Comparison of ENCODE assay signal across 30 cellular contexts in genomic region chr10:63368365-63368764, GRCh38.
"Had no signal": no experiment of that assay in that cellular context is flagged by ENCODE, and none has a peak within 500 bp of the region (broad histone marks: within the 10 kb centered on the region; RNA-seq: fewer than 3 reads in every experiment).

No MANE protein-coding gene starts in this region.

- ATAC-seq: activated CD8-positive, alpha-beta memory T cell treated with anti-CD3 and anti-CD28 coated beads, Interleukin-2, amount 10 ng/mL, durations not matched to agents 7 days and 5 days; activated CD8-positive, alpha-beta T cell treated with anti-CD3 and anti-CD28 coated beads, Interleukin-2, amount 10 ng/mL, durations not matched to agents 7 days and 5 days; activated naive CD8-positive, alpha-beta T cell treated with anti-CD3 and anti-CD28 coated beads, Interleukin-2, amount 50 U/mL, for 24 hours had no signal

- H3K4me1 ChIP-seq: ascending aorta had no signal

- FAIRE-seq: bronchial epithelial cell, TTC549 had no signal

- H3K9me3 ChIP-seq: ascending aorta had no signal

- H3K27ac ChIP-seq: ascending aorta, cardiac muscle cell, VCaP had no signal

- DNase-seq: activated B cell treated with CpG ODN at 0.5 μM for 24 hours; activated CD4-positive, alpha-beta memory T cell treated with anti-CD3 and anti-CD28 coated beads, Interleukin-2, amount 10 ng/mL, durations not matched to agents 7 days and 5 days; activated CD4-positive, alpha-beta T cell treated with anti-CD3 and anti-CD28 coated beads for 4 hours; activated CD4-positive, alpha-beta T cell treated with anti-CD3 and anti-CD28 coated beads, Interleukin-2, amount 10 ng/mL, durations not matched to agents 24 days and 14 days; activated CD4-positive, alpha-beta T cell treated with anti-CD3 and anti-CD28 coated beads, Interleukin-2, amount 50 U/mL, for 1 hour; activated CD4-positive, alpha-beta T cell treated with anti-CD3 and anti-CD28 coated beads, Interleukin-2, amount 50 U/mL, for 48 hours; activated CD4-positive, CD25-positive, alpha-beta regulatory T cell treated with anti-CD3 and anti-CD28 coated beads, Interleukin-2, amount 50 U/mL, for 72 hours; activated CD8-positive, alpha-beta memory T cell treated with anti-CD3 and anti-CD28 coated beads for 24 hours; activated CD8-positive, alpha-beta memory T cell treated with anti-CD3 and anti-CD28 coated beads, Interleukin-2, amount 10 ng/mL, durations not matched to agents 7 days and 5 days; activated CD8-positive, alpha-beta memory T cell treated with anti-CD3 and anti-CD28 coated beads, Interleukin-2, amount 50 U/mL, for 48 hours; activated CD8-positive, alpha-beta T cell treated with anti-CD3 and anti-CD28 coated beads, Interleukin-2, amount 10 ng/mL, durations not matched to agents 7 days and 5 days; activated effector memory CD4-positive, alpha-beta T cell treated with Interleukin-2 at 50 U/mL for 16 hours; activated gamma-delta T cell; activated naive CD4-positive, alpha-beta T cell treated with anti-CD3 and anti-CD28 coated beads, Interleukin-2, amount 10 ng/mL, durations not matched to agents 7 days and 5 days; activated naive CD4-positive, alpha-beta T cell treated with Interleukin-2 at 50 U/mL for 16 hours; activated naive CD8-positive, alpha-beta T cell treated with anti-CD3 and anti-CD28 coated beads, Interleukin-2, amount 10 ng/mL, durations not matched to agents 7 days and 5 days; activated naive CD8-positive, alpha-beta T cell treated with anti-CD3 and anti-CD28 coated beads, Interleukin-2, amount 50 U/mL, for 24 hours; activated T-cell treated with anti-CD3 and anti-CD28 coated beads, Interleukin-2, amount 50 U/mL, for 24 hours; activated T-cell treated with anti-CD3 and anti-CD28 coated beads, Interleukin-2, amount 50 U/mL, for 48 hours; amygdala; anterior cingulate cortex; caudate nucleus; cerebellar nuclear complex; T-helper 2 cell; T-helper 9 cell had no signal

- H3K27me3 ChIP-seq: ascending aorta, cardiac muscle cell had no signal

- H3K4me3 ChIP-seq: ascending aorta, cardiac muscle cell had no signal

- H3K36me3 ChIP-seq: ascending aorta, cardiac muscle cell had no signal
